Comparison of ENCODE assay signal across 2 cellular contexts in genomic region chr10:71271626-71272025, GRCh38.
TF ChIP-seq lines count a peak whose summit lies in the region.

No MANE protein-coding gene starts in this region.

TF ChIP-seq in GM23338, 12 proteins besides CTCF, POLR2A, EP300 and RAD21:
- TF ChIP-seq POLR2AphosphoS5 (IDR thresholded peaks at IDR 0.05; ENCODE audit: low read depth) (no peak), CREB1 (CRISPR knock-in tag; IDR thresholded peaks at IDR 0.05; ENCODE audit: low read depth) (no peak), STAT1 (IDR thresholded peaks at IDR 0.05; ENCODE audit: unreplicated experiment) (no peak), REST (IDR thresholded peaks at IDR 0.05; ENCODE audit: unreplicated experiment) (no peak), ZNF114 (CRISPR knock-in tag; IDR thresholded peaks at IDR 0.05) (no peak), ETS1 (IDR thresholded peaks at IDR 0.05) (no peak), JUNB (IDR thresholded peaks at IDR 0.05; ENCODE audit: unreplicated experiment) (no peak), NANOG (IDR thresholded peaks at IDR 0.05; ENCODE audit: borderline replicate concordance) (no peak), ZNF462 (CRISPR knock-in tag; IDR thresholded peaks at IDR 0.05) (no peak), EZH2 (IDR thresholded peaks at IDR 0.05; ENCODE audit: low read depth, unreplicated experiment) (no peak), ZNF331 (CRISPR knock-in tag; IDR thresholded peaks at IDR 0.05; ENCODE audit: low read depth) (no peak), EZH2phosphoT487 (IDR thresholded peaks at IDR 0.05; ENCODE audit: unreplicated experiment) (no peak)

TF ChIP-seq in H1, 55 proteins besides CTCF, POLR2A, EP300 and RAD21:
- TF ChIP-seq KDM4A (IDR thresholded peaks at IDR 0.05; ENCODE audit: low read depth, low read length, severe bottlenecking) (no peak), ASH2L (IDR thresholded peaks at IDR 0.05; ENCODE audit: low read length) (no peak), GABPA (IDR thresholded peaks at IDR 0.05; ENCODE audit: borderline replicate concordance, insufficient read depth, low read length) (no peak), CHD2 (IDR thresholded peaks at IDR 0.05; ENCODE audit: low read length) (no peak), BACH1 (IDR thresholded peaks at IDR 0.05; ENCODE audit: low read length) (no peak)
